In genomic region chr20:362271-363254, GRCh38 we compare ENCODE assay signal across 8 cellular contexts. TPM values are rescaled to one million over a fixed set of nuclear protein-coding genes. Genes with fewer than 3 reads are reported as not detected.
A peak's percentile ranks its signal among the peaks of the same experiment; 100 is the strongest.
DNase-seq lines count a peak whose midpoint lies in the region; ATAC-seq and TF ChIP-seq lines count a peak whose summit lies in the region.

No MANE protein-coding gene starts in this region.

- intact Hi-C loops in activated B cell treated with CpG ODN at 0.5 μM for 24 hours (cut with micrococcal nuclease) = loop anchor here (2.0 kb wide), 1 partner anchor 18 kb away; the partner anchor contains the start of gene TRIB3

- H3K36me3 Mint-ChIP-seq in activated B cell treated with CpG ODN at 0.5 μM for 24 hours (ENCODE audit: low read depth) = no peaks in the 10 kb centered on the region

- POLR2A ChIA-PET in activated B cell treated with CpG ODN at 0.5 μM for 24 hours (lab: Charles Lee) = interaction anchor here (0.6 to 2.4 kb wide), 6 partner anchors 10 to 181 kb away, joined by 3 to 9 read pairs (median 4); partner anchors contain the start of genes CSNK2A1 and TRIB3

- no peaks in the 10 kb centered on the region for H3K36me3 ChIP-seq in GM06990 (ENCODE audit: control insufficient read depth, insufficient read depth, low read length)

- H3K9me3 Mint-ChIP-seq in activated B cell treated with CpG ODN at 0.5 μM for 24 hours = no peaks in the 10 kb centered on the region

- no peaks in the 10 kb centered on the region for H3K27me3 ChIP-seq in GM06990 (replicated peaks; ENCODE audit: control insufficient read depth, insufficient read depth, low read length)

- H3K27ac Mint-ChIP-seq in activated B cell treated with CpG ODN at 0.5 μM for 24 hours = peak overlapping the region; percentile 0

- no peak overlapping the region for H3K4me3 ChIP-seq in GM06990 (replicated peaks; ENCODE audit: low read depth, low read length)

- peak; percentile 22 for TF ChIP-seq CTCF in GM06990 (IDR thresholded peaks at IDR 0.05; ENCODE audit: insufficient read depth, low read length, poor library complexity, severe bottlenecking)
- TF ChIP-seq CTCF in activated B cell treated with CpG ODN at 0.5 μM for 24 hours (IDR thresholded peaks at IDR 0.05) = no peak

- H3K4me1 Mint-ChIP-seq in activated B cell treated with CpG ODN at 0.5 μM for 24 hours = peaks cover 33% of the 10 kb centered on the region

- H3K27me3 Mint-ChIP-seq in activated B cell treated with CpG ODN at 0.5 μM for 24 hours = no peaks in the 10 kb centered on the region

- DNase-seq in A172 (ENCODE audit: low spot score) = peak; percentile 91
- peak; percentile 45 for DNase-seq in GM06990 (ENCODE audit: extremely low read depth, insufficient read length)
- peak; percentile 61 for DNase-seq in NCI-H2107 (lab: John Stamatoyannopoulos, UW)
- no peak for DNase-seq in activated B cell treated with CpG ODN at 0.5 μM for 24 hours
- peak in 46 of 56 donors; percentile 2 to 77 (median 34) for DNase-seq in nucleus accumbens (lab: John Stamatoyannopoulos, UW)

- no peak overlapping the region for H3K4me3 Mint-ChIP-seq in activated B cell treated with CpG ODN at 0.5 μM for 24 hours

- CTCF ChIA-PET in activated B cell treated with CpG ODN at 0.5 μM for 24 hours (lab: Charles Lee) = interaction anchor here (0.9 to 1.4 kb wide), 3 partner anchors 9 to 118 kb away, joined by 4 to 5 read pairs (median 5); no protein-coding TSS in a partner anchor

- peak; percentile 26 for ATAC-seq in activated B cell treated with CpG ODN at 0.5 μM for 24 hours (ENCODE audit: low read depth)
- peak; percentile 88 for ATAC-seq in esophagus mucosa
- no peak for ATAC-seq in HG03108 (IDR thresholded peaks at IDR 0.05; ENCODE audit: unreplicated experiment)
- ATAC-seq in HG03175 (IDR thresholded peaks at IDR 0.05; ENCODE audit: unreplicated experiment) = no peak

RNA-seq across cellular contexts. Expression of gene NRSN2, which starts 15.7 kb away (rescaled TPM):
- 28.5 and 45.1 TPM in 2 replicates for total RNA-seq in A172 (2014; rRNA removed; shearing (Covaris generic))
- 7.6 and 12.8 TPM in 2 replicates for total RNA-seq in activated B cell treated with CpG ODN at 0.5 μM for 24 hours
- total RNA-seq in esophagus mucosa = 7.1 TPM

RNA-seq across cellular contexts. Expression of gene TRIB3, which starts 18.0 kb away (rescaled TPM):
- 23.2 and 25.6 TPM in 2 replicates for total RNA-seq in A172 (2014; rRNA removed; shearing (Covaris generic))
- total RNA-seq in activated B cell treated with CpG ODN at 0.5 μM for 24 hours (13.3 and 14.0 TPM in 2 replicates), esophagus mucosa (58.0 TPM)

RNA-seq across cellular contexts. Expression of gene SOX12, which starts 37.2 kb away (rescaled TPM):
- total RNA-seq in A172 (2014; rRNA removed; shearing (Covaris generic)) = 7.4 and 9.4 TPM in 2 replicates
- total RNA-seq in activated B cell treated with CpG ODN at 0.5 μM for 24 hours (6.1 and 6.2 TPM in 2 replicates), esophagus mucosa (4.5 TPM)

RNA-seq across cellular contexts. Expression of gene RBCK1, which starts 45.5 kb away (rescaled TPM):
- total RNA-seq in A172 (2014; rRNA removed; shearing (Covaris generic)) = 101 and 129 TPM in 2 replicates
- total RNA-seq in activated B cell treated with CpG ODN at 0.5 μM for 24 hours (92.7 and 100 TPM in 2 replicates), esophagus mucosa (55.2 TPM)

Comparison
In these comparisons a context has a peak if more than half of its experiments do, and no peak if none do; other contexts are left out.
1. ATAC-seq: peak in activated B cell treated with CpG ODN at 0.5 μM for 24 hours (single experiment) and esophagus mucosa (single experiment); none in HG03108 (single experiment) and HG03175 (single experiment).